Comparison of ENCODE assay signal across 17 cellular contexts in genomic region chr11:122920579-122920978, GRCh38.
DNase-seq lines count a peak whose midpoint lies in the region; ATAC-seq and FAIRE-seq lines count a peak whose summit lies in the region.
"Had no signal": no experiment of that assay in that cellular context is flagged by ENCODE, and none has a peak within 500 bp of the region (broad histone marks: within the 10 kb centered on the region; RNA-seq: fewer than 3 reads in every experiment).

No MANE protein-coding gene starts in this region.

- DNase-seq in ELF-1 (ENCODE audit: low read depth, low spot score): peak; percentile 77
- peak; percentile 76 for DNase-seq in NCI-H187 treated with DMSO at 0.1 percent for 48 hours (lab: John Stamatoyannopoulos, UW)
- peak; percentile 96 for DNase-seq in NCI-H69 (lab: John Stamatoyannopoulos, UW)
- DNase-seq in left kidney (ENCODE audit: low read depth, low spot score): peak; percentile 42
- no peak for DNase-seq in NCI-H524 (lab: John Stamatoyannopoulos, UW)
- no peak for DNase-seq in RCC 7860 (ENCODE audit: low spot score)
- DNase-seq: ACHN; activated CD4-positive, alpha-beta T cell treated with anti-CD3 and anti-CD28 coated beads for 1 hour; mammary epithelial cell; naive B cell; NCI-H82; stimulated activated CD4-positive, alpha-beta T cell treated with anti-CD3 and anti-CD28 coated beads, Interleukin-1b, Interleukin-23, amount 100 ng/mL, for 48 hours; stomach had no signal

- ATAC-seq in HG02763 (IDR thresholded peaks at IDR 0.05; ENCODE audit: unreplicated experiment): no peak
- no peak for ATAC-seq in GM19463 (IDR thresholded peaks at IDR 0.05; ENCODE audit: unreplicated experiment)
- ATAC-seq: Panc1 had no signal

- no peak for FAIRE-seq in RCC 7860 (lab: Jason Lieb, UNC)
- FAIRE-seq: GM18507 had no signal

Comparison
In these comparisons a context has a peak if more than half of its experiments do, and no peak if none do; other contexts are left out.
1. DNase-seq: peak in ELF-1 (single experiment), NCI-H187 treated with DMSO at 0.1 percent for 48 hours (single experiment), NCI-H69 (single experiment) and left kidney (single experiment); none in NCI-H524 (0 of 2) and RCC 7860 (single experiment).